14 cellular contexts compared by ENCODE assay signal in the genomic region with DNA sequence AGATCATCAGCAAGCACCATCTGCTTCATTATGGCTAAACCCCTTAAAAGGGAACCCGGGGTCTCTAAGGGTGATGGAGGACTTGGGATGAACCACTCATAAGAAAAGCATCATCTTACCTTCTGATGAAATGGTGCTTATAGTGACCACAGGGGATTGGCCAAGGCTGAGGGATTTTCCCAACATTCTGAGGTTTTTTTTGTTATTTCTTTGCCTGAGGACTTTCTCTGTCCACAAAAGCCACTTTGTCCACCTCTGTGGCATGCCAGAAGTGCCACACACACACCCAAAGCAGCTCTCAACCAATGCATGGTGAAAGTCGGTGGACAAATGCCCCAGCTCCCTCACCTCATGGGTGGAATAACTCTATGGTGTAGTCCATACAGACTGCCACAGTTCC.
A peak's percentile ranks its signal among the peaks of the same experiment; 100 is the strongest.
DNase-seq lines count a peak whose midpoint lies in the region; ATAC-seq and TF ChIP-seq lines count a peak whose summit lies in the region.
"Had no signal": no experiment of that assay in that cellular context is flagged by ENCODE, and none has a peak within 500 bp of the region (broad histone marks: within the 10 kb centered on the region; RNA-seq: fewer than 3 reads in every experiment).

No MANE protein-coding gene starts in this region.

- TF ChIP-seq POLR2A in IMR-90 (IDR thresholded peaks at IDR 0.05; ENCODE audit: low read depth, low read length) (no peak), sigmoid colon (IDR thresholded peaks at IDR 0.05) (no peak), testis (IDR thresholded peaks at IDR 0.05) (no peak)

- no peak overlapping the region for H3K23ac ChIP-seq in IMR-90 (ENCODE audit: low read depth, low read length)

- H3K27me3 ChIP-seq in BLaER1: no peaks in the 10 kb centered on the region
- no peaks in the 10 kb centered on the region for H3K27me3 ChIP-seq in IMR-90 (ENCODE audit: control insufficient read depth, insufficient read depth, low read length)
- peaks cover 0 to 8% (median 0%) of the 10 kb centered on the region in 3 donors for H3K27me3 ChIP-seq in sigmoid colon
- no peaks in the 10 kb centered on the region for H3K27me3 ChIP-seq in testis

- no peak for TF ChIP-seq CTCF in IMR-90 (conservative IDR thresholded peaks at IDR 0.05; ENCODE audit: low read depth, low read length)
- no peak for TF ChIP-seq CTCF in sigmoid colon (IDR thresholded peaks at IDR 0.05)
- no peak for TF ChIP-seq CTCF in testis (IDR thresholded peaks at IDR 0.05)

- 0 out of 2 replicates have a peak overlapping the region, but pooled peaks have one; percentile 0 for H2BK20ac ChIP-seq in IMR-90 (ENCODE audit: low read depth, low read length)

- H3K27ac ChIP-seq in BLaER1: no peak overlapping the region
- no peak overlapping the region for H3K27ac ChIP-seq in IMR-90 (ENCODE audit: insufficient read depth, low read length)
- no peak overlapping the region for H3K27ac ChIP-seq in sigmoid colon
- H3K27ac ChIP-seq in testis: no peak overlapping the region
- H3K27ac ChIP-seq: C4-2B had no signal

- H3K36me3 ChIP-seq in BLaER1 (no peaks in the 10 kb centered on the region), IMR-90 (ENCODE audit: control insufficient read depth, insufficient read depth, low read length) (no peaks in the 10 kb centered on the region), sigmoid colon (no peaks in the 10 kb centered on the region), testis (ENCODE audit: low read depth, missing control alignments) (no peaks in the 10 kb centered on the region)
- H3K36me3 ChIP-seq: BE2C had no signal

- H2BK120ac ChIP-seq in IMR-90 (ENCODE audit: low read depth, low read length): 0 out of 2 replicates have a peak overlapping the region, but pooled peaks have one; percentile 4

- H3K4me1 ChIP-seq in BLaER1 (peaks cover 23% of the 10 kb centered on the region), IMR-90 (ENCODE audit: control insufficient read depth, insufficient read depth, low read length) (no peaks in the 10 kb centered on the region), sigmoid colon (no peaks in the 10 kb centered on the region), testis (no peaks in the 10 kb centered on the region)
- H3K4me1 ChIP-seq: BE2C had no signal

- TF ChIP-seq EP300 in sigmoid colon (IDR thresholded peaks at IDR 0.05): no peak

- POLR2A ChIA-PET in IMR-90 (lab: Charles Lee; ENCODE audit: unreplicated experiment): no interaction called here

- no peak overlapping the region for H4K5ac ChIP-seq in IMR-90 (ENCODE audit: low read depth, low read length)

- no peak for DNase-seq in IMR-90
- DNase-seq in amniotic epithelial cell (ENCODE audit: low read depth): peak; percentile 16
- peak; percentile 30 for DNase-seq in sigmoid colon
- no peak for DNase-seq in putamen (ENCODE audit: low spot score)
- no peak for DNase-seq in testis
- DNase-seq in T-helper 1 cell: no peak
- DNase-seq: ACHN; BE2C; CD4-positive, alpha-beta T cell; GDM1; HCEC 1CT had no signal

- no peak overlapping the region for H2BK15ac ChIP-seq in IMR-90 (ENCODE audit: low read depth, low read length)

- H2AK9ac ChIP-seq in IMR-90 (replicated peaks; ENCODE audit: low read depth, low read length, poor library complexity): no peak overlapping the region

- no peaks in the 10 kb centered on the region; the same call in 1 of the 2 replicates for H3K9me1 ChIP-seq in IMR-90 (ENCODE audit: insufficient read depth, low read length)

- H3K18ac ChIP-seq in IMR-90 (ENCODE audit: low read depth, low read length): no peak overlapping the region

- no peak overlapping the region for H3K4ac ChIP-seq in IMR-90 (ENCODE audit: low read depth, low read length)

- H2AFZ ChIP-seq in IMR-90 (replicated peaks; ENCODE audit: low read length, poor library complexity): no peak overlapping the region
- H2AFZ ChIP-seq: GM23338 had no signal

- H3K9ac ChIP-seq in BLaER1 (no peak overlapping the region), IMR-90 (ENCODE audit: low read depth, low read length) (no peak overlapping the region)

- H4K20me1 ChIP-seq in BLaER1 (no peaks in the 10 kb centered on the region), IMR-90 (ENCODE audit: insufficient read depth, low read length) (no peaks in the 10 kb centered on the region)

- H2AK5ac ChIP-seq in IMR-90 (ENCODE audit: low read depth, low read length): no peak overlapping the region

- CTCF ChIA-PET in IMR-90 (lab: Yijun Ruan, JAX): no interaction called here

- H3K56ac ChIP-seq in IMR-90 (ENCODE audit: extremely low read depth, insufficient read depth, low read length): no peak overlapping the region

- no CpG with 5 or more reads among the region's 2 CpGs for WGBS in IMR-90 (ENCODE audit: extremely low coverage in 2 of 2, insufficient read length in 1 of 2), 2 experiments
- 64 to 82% methylated on average over 2 of the region's 2 CpGs for WGBS in sigmoid colon, 2 donors
- 75 to 83% methylated on average over 2 of the region's 2 CpGs for WGBS in testis, 2 donors

- dilution Hi-C loops in IMR-90 (cut with HindIII; ENCODE audit: low sequenced_read_pairs, unreplicated experiment): no loop called here

- intact Hi-C loops in IMR-90 (cut with micrococcal nuclease): loop anchor here (5.0 kb wide), 2 partner anchors 262 to 682 kb away; partner anchors contain the start of gene MAFB
- intact Hi-C loops in sigmoid colon (cut with DNase I): no loop called here
- intact Hi-C loops in testis (cut with DNase I; ENCODE audit: low total_unique reads): no loop called here

- no TSS peak for BruUV-seq in IMR-90 (replicated peaks; lab: Mats Ljungman, UMichigan)

- H3K4me2 ChIP-seq in BLaER1: peak overlapping the region; percentile 22; the same call in 1 of the 2 replicates
- no peak overlapping the region for H3K4me2 ChIP-seq in IMR-90 (ENCODE audit: low read depth, low read length)
- H3K4me2 ChIP-seq: GM23338 had no signal

- H3K79me1 ChIP-seq in IMR-90 (ENCODE audit: low read depth in 1 of 2, low read length in 2 of 2): no peaks in the 10 kb centered on the region; a peak in 1 of 4 replicates

- H3K4me3 ChIP-seq in BLaER1 (no peak overlapping the region), IMR-90 (ENCODE audit: insufficient read depth, low read depth, low read length) (no peak overlapping the region), sigmoid colon (no peak overlapping the region), testis (no peak overlapping the region)
- H3K4me3 ChIP-seq: GM23338 had no signal

- in situ Hi-C loops in IMR-90 (cut with MboI; ENCODE audit: low sequenced_read_pairs): loop anchor here (10.0 kb wide), 1 partner anchor 205 kb away; no protein-coding TSS in a partner anchor

- H3K14ac ChIP-seq in IMR-90 (replicated peaks; ENCODE audit: low read depth, low read length): no peak overlapping the region

- H4K91ac ChIP-seq in IMR-90 (ENCODE audit: insufficient read depth, low read depth, low read length): no peak overlapping the region

- ATAC-seq in IMR-90 (ENCODE audit: low read depth): no peak
- ATAC-seq: GM23338 had no signal

- no peak overlapping the region for H2BK5ac ChIP-seq in IMR-90 (ENCODE audit: low read depth, low read length, poor library complexity, severe bottlenecking)

- TF ChIP-seq RAD21 in IMR-90 (IDR thresholded peaks at IDR 0.05; ENCODE audit: low read length): no peak

- H3K9me3 ChIP-seq in BLaER1 (peaks cover 7% of the 10 kb centered on the region), IMR-90 (ENCODE audit: control insufficient read depth, insufficient read depth, low read length) (peaks cover 3% of the 10 kb centered on the region; the same call in 1 of the 2 replicates), sigmoid colon (peaks cover 0 to 4% (median 0%) of the 10 kb centered on the region in 4 donors), testis (no peaks in the 10 kb centered on the region)
- H3K9me3 ChIP-seq: BE2C had no signal

- H4K8ac ChIP-seq in IMR-90 (ENCODE audit: low read depth in 2 of 2, low read length in 2 of 2): no peak overlapping the region

TF ChIP-seq in IMR-90, 13 proteins besides CTCF, POLR2A, EP300 and RAD21:
- no peak for TF ChIP-seq MAFK (IDR thresholded peaks at IDR 0.05; ENCODE audit: low read depth, low read length)
- no peak for TF ChIP-seq NFE2L2 (IDR thresholded peaks at IDR 0.05; ENCODE audit: low read depth, low read length)
- TF ChIP-seq MAZ (IDR thresholded peaks at IDR 0.05; ENCODE audit: borderline replicate concordance, low read depth, low read length): no peak
- no peak for TF ChIP-seq CEBPB (IDR thresholded peaks at IDR 0.05; ENCODE audit: low read depth, low read length)
- TF ChIP-seq ELK1 (IDR thresholded peaks at IDR 0.05; ENCODE audit: borderline replicate concordance, low read depth, low read length): no peak
- no peak for TF ChIP-seq MXI1 (IDR thresholded peaks at IDR 0.05; ENCODE audit: borderline replicate concordance, low read depth, low read length)
- no peak for TF ChIP-seq RFX5 (IDR thresholded peaks at IDR 0.05; ENCODE audit: low read depth, low read length)
- TF ChIP-seq BHLHE40 (IDR thresholded peaks at IDR 0.05; ENCODE audit: low read depth, low read length): no peak
- TF ChIP-seq SMC3 (IDR thresholded peaks at IDR 0.05; ENCODE audit: low read depth, low read length): no peak
- TF ChIP-seq FOS (IDR thresholded peaks at IDR 0.05; ENCODE audit: low read depth, low read length): no peak
- TF ChIP-seq USF2 (IDR thresholded peaks at IDR 0.05; ENCODE audit: low read depth, low read length): no peak
- no peak for TF ChIP-seq RCOR1 (IDR thresholded peaks at IDR 0.05; ENCODE audit: insufficient replicate concordance, low read length)
- no peak for TF ChIP-seq CHD1 (IDR thresholded peaks at IDR 0.05; ENCODE audit: low read depth, low read length)
TF ChIP-seq in IMR-90: peak in this region for 0.

Comparison
In these comparisons a context has a peak if more than half of its experiments do, and no peak if none do; other contexts are left out.
1. DNase-seq: peak in amniotic epithelial cell (single experiment) and sigmoid colon (single experiment); none in IMR-90 (single experiment), putamen (single experiment), testis (single experiment) and T-helper 1 cell (0 of 5).